10 cellular contexts compared by ENCODE assay signal in the genomic region with DNA sequence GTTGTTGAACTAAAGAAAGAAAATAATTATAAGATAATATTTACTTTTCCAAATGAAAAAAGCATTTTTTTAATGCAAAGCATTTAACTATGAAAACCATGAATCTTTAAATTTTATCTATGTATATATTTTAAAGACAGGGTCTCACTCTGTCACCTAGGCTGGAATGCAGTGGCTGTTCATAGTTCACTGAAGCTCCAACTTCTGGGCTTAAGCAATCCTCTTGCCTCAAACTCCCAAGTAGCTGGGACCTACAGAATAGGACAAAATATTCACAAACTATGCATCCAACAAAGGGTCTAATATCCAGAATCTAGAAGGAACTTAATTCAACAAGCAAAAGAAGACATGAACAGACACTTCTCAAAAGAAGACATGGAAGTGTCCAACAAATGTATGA. TPM values are rescaled to one million over a fixed set of nuclear protein-coding genes. Genes with fewer than 3 reads are reported as not detected.
"Had no signal": no experiment of that assay in that cellular context is flagged by ENCODE, and none has a peak within 500 bp of the region (broad histone marks: within the 10 kb centered on the region; RNA-seq: fewer than 3 reads in every experiment).

No MANE protein-coding gene starts in this region.

- ATAC-seq: HCT116, K562 had no signal

- FAIRE-seq: K562 had no signal

- H3K27ac Mint-ChIP-seq: HFFc6 had no signal

- H3K9me3 ChIP-seq: HAP-1 had no signal

- H3K4me3 Mint-ChIP-seq: HFFc6 had no signal

- H3K9ac ChIP-seq: GM23248 had no signal

- H3K9me3 Mint-ChIP-seq: HFFc6 had no signal

- H3K36me3 ChIP-seq: HAP-1 had no signal

- H2AFZ ChIP-seq: GM23248 had no signal

- DNase-seq: GM23248, GOT3, H7, HFFc6, IMR-90 had no signal

- H3K4me1 ChIP-seq: HAP-1 had no signal

- H3K4me3 ChIP-seq: GM23248, HAP-1, K562 had no signal

- H3K27ac ChIP-seq: GM23248, HL-60 had no signal

RNA-seq across cellular contexts. Expression of a gene that starts 55.9 kb away (rescaled TPM):
- total RNA-seq: GM23248, H4, HFFc6, IMR-90 had no signal
- polyA plus RNA-seq: GM23248, IMR-90 had no signal
